6 cellular contexts compared by ENCODE assay signal in the genomic region with DNA sequence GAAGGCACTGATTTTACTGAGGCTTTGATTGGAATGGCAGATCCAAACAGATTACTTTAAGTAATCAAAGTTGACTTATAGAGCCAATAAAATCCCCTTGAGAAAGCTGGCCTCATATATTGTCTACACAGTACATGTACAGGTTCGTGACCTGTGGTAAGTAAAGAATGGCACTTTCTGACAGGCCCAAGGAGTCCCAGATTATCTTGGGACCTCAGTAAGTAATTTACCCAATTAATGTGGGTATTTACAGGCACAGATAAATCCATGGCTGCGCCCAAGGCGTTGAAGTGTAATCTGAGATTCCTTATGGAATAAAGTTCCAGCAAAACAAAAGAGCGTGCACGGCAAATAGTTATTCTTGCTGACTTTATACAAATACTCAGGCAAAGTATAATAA.
"Had no signal": no experiment of that assay in that cellular context is flagged by ENCODE, and none has a peak within 500 bp of the region (broad histone marks: within the 10 kb centered on the region; RNA-seq: fewer than 3 reads in every experiment).

No MANE protein-coding gene starts in this region.

- H3K4me3 ChIP-seq: GM23338, K562 had no signal

- ATAC-seq: GM23338, K562 had no signal

- H3K4me3 Mint-ChIP-seq: GM23338, H9 had no signal

- DNase-seq: H9, HCEC 1CT, IMR-90, KG1 had no signal

- H3K27ac Mint-ChIP-seq: GM23338, H9 had no signal

- H3K4me1 Mint-ChIP-seq: GM23338 had no signal

- H3K9me3 Mint-ChIP-seq: GM23338 had no signal
